Comparison of ENCODE assay signal across 19 cellular contexts in the genomic region with DNA sequence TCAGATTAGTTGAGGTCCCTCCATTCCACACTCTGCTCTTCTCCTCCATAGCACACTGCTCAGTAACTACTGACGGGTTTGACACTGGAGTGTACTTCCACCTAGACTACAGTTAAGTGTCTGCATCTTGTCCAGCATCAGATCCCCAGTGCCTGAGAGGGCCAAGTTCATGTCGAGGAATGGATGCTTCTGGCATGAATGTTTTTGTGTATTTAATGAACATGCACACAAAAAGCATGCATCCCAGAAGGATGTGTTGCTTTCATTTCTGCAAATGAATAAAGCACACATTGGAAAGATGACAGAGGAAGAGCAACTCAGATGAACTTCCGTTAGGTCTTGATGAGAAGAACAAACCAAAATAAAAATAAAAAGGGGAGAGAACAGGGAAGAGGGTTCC. TPM values are rescaled to one million over a fixed set of nuclear protein-coding genes. Genes with fewer than 3 reads are reported as not detected.
A peak's percentile ranks its signal among the peaks of the same experiment; 100 is the strongest.
DNase-seq lines count a peak whose midpoint lies in the region; ATAC-seq and TF ChIP-seq lines count a peak whose summit lies in the region.
"Had no signal": no experiment of that assay in that cellular context is flagged by ENCODE, and none has a peak within 500 bp of the region (broad histone marks: within the 10 kb centered on the region; RNA-seq: fewer than 3 reads in every experiment).

No MANE protein-coding gene starts in this region.

- H3K36me3 Mint-ChIP-seq in activated CD8-positive, alpha-beta T cell treated with anti-CD3 and anti-CD28 coated beads, Interleukin-2, amount 10 ng/mL, durations not matched to agents 7 days and 5 days (ENCODE audit: low read depth), result peaks cover 8% of the 10 kb centered on the region

- intact Hi-C loops in heart right ventricle (cut with DNase I) (loop anchor here in 2 of 10 donors (5.0 kb wide), 1 partner anchor 157 kb away; no protein-coding TSS in a partner anchor), right cardiac atrium (cut with DNase I) (loop anchor here in 1 of 4 donors (5.0 kb wide), 1 partner anchor 157 kb away; no protein-coding TSS in a partner anchor), PC-3 (cut with micrococcal nuclease) (no loop called here)

- H3K9me2 ChIP-seq in PC-3 (replicated peaks; ENCODE audit: low read length), result no peaks in the 10 kb centered on the region
- H3K9me2 ChIP-seq: SK-N-SH had no signal

- H2AFZ ChIP-seq in PC-3 (ENCODE audit: low read length), result no peak overlapping the region

- POLR2A ChIA-PET in PC-3 (lab: Charles Lee; ENCODE audit: unreplicated experiment), result no interaction called here
- POLR2A ChIA-PET in activated CD8-positive, alpha-beta T cell treated with anti-CD3 and anti-CD28 coated beads, Interleukin-2, amount 10 ng/mL, durations not matched to agents 7 days and 5 days (lab: Charles Lee), result no interaction called here

- no TSS peak for BruUV-seq in PC-3 (replicated peaks; lab: Mats Ljungman, UMichigan)

- no peak overlapping the region for H3K4me2 ChIP-seq in PC-3 (ENCODE audit: low read length)
- H3K4me2 ChIP-seq: SK-N-SH had no signal

- no peak overlapping the region for H3K27ac Mint-ChIP-seq in activated CD8-positive, alpha-beta T cell treated with anti-CD3 and anti-CD28 coated beads, Interleukin-2, amount 10 ng/mL, durations not matched to agents 7 days and 5 days

- no peaks in the 10 kb centered on the region for H4K20me1 ChIP-seq in PC-3 (ENCODE audit: low read length)

- H3K9me3 Mint-ChIP-seq in activated CD8-positive, alpha-beta T cell treated with anti-CD3 and anti-CD28 coated beads, Interleukin-2, amount 10 ng/mL, durations not matched to agents 7 days and 5 days (ENCODE audit: insufficient read depth), result no peaks in the 10 kb centered on the region

- H3K9ac ChIP-seq in PC-3 (ENCODE audit: low read length), result no peak overlapping the region
- H3K9ac ChIP-seq: SK-N-SH had no signal

- no peak overlapping the region for H3K4me3 Mint-ChIP-seq in activated CD8-positive, alpha-beta T cell treated with anti-CD3 and anti-CD28 coated beads, Interleukin-2, amount 10 ng/mL, durations not matched to agents 7 days and 5 days

- no peaks in the 10 kb centered on the region for H3K27me3 ChIP-seq in heart right ventricle
- H3K27me3 ChIP-seq in right cardiac atrium (ENCODE audit: control insufficient read depth, insufficient read depth), result no peaks in the 10 kb centered on the region
- H3K27me3 ChIP-seq in PC-3 (ENCODE audit: low read length), result no peaks in the 10 kb centered on the region
- H3K27me3 ChIP-seq: MG63 had no signal

- peaks cover 0 to 78% (median 16%) of the 10 kb centered on the region in 9 donors for H3K4me1 ChIP-seq in heart right ventricle
- no peaks in the 10 kb centered on the region for H3K4me1 ChIP-seq in right cardiac atrium (ENCODE audit: control insufficient read depth, insufficient read depth, low read length)
- peaks cover 3% of the 10 kb centered on the region; the same call in 1 of the 2 replicates for H3K4me1 ChIP-seq in PC-3 (ENCODE audit: insufficient read depth, low read length)

- H3K4me3 ChIP-seq in heart right ventricle, result no peak overlapping the region
- H3K4me3 ChIP-seq in right cardiac atrium (ENCODE audit: low read length), result no peak overlapping the region
- H3K4me3 ChIP-seq in PC-3 (ENCODE audit: low read length), result no peak overlapping the region
- H3K4me3 ChIP-seq: MG63 had no signal

- no peaks in the 10 kb centered on the region for H3F3A ChIP-seq in PC-3 (ENCODE audit: low read length, unreplicated experiment)

- DNase-seq in heart right ventricle (no peak), right cardiac atrium (no peak), PC-3 (no peak), NCI-H345 (lab: John Stamatoyannopoulos, UW) (no peak)
- DNase-seq in activated CD8-positive, alpha-beta T cell treated with anti-CD3 and anti-CD28 coated beads, Interleukin-2, amount 10 ng/mL, durations not matched to agents 7 days and 5 days, result no peak
- no peak for DNase-seq in activated CD4-positive, alpha-beta T cell treated with anti-CD3 and anti-CD28 coated beads, Interleukin-2, amount 50 U/mL, for 48 hours
- DNase-seq: GDM1, MG63, NCI-H1048, NCI-H1417 treated with DMSO at 0.1 percent for 48 hours, NCI-H187, NCI-H446 treated with DMSO at 0.1 percent for 48 hours, NCI-H526 treated with DMSO at 0.1 percent for 48 hours, OCI-M1, RPMI8226, SIG-M5, SK-N-SH had no signal

- CTCF ChIA-PET in PC-3 (lab: Charles Lee), result no interaction called here
- CTCF ChIA-PET in activated CD8-positive, alpha-beta T cell treated with anti-CD3 and anti-CD28 coated beads, Interleukin-2, amount 10 ng/mL, durations not matched to agents 7 days and 5 days (lab: Charles Lee), result interaction anchor here (1.3 kb wide), 1 partner anchor 156 kb away, joined by 4 read pairs; no protein-coding TSS in a partner anchor

- ATAC-seq in heart right ventricle (no peak), right cardiac atrium (no peak), PC-3 (no peak)
- no peak for ATAC-seq in activated CD8-positive, alpha-beta T cell treated with anti-CD3 and anti-CD28 coated beads, Interleukin-2, amount 10 ng/mL, durations not matched to agents 7 days and 5 days

- H3K36me3 ChIP-seq in heart right ventricle, result peaks cover 0 to 100% (median 59%) of the 10 kb centered on the region in 9 donors
- peaks cover 78% of the 10 kb centered on the region for H3K36me3 ChIP-seq in PC-3 (ENCODE audit: low read depth, low read length)

- TF ChIP-seq CTCF in heart right ventricle (IDR thresholded peaks at IDR 0.05) (no peak), PC-3 (conservative IDR thresholded peaks at IDR 0.05; ENCODE audit: low read depth, low read length) (no peak)

- peaks cover 10% of the 10 kb centered on the region; the same call in 1 of the 2 replicates for H3K79me2 ChIP-seq in PC-3 (ENCODE audit: low read length)

- peaks cover 36% of the 10 kb centered on the region for H3K4me1 Mint-ChIP-seq in activated CD8-positive, alpha-beta T cell treated with anti-CD3 and anti-CD28 coated beads, Interleukin-2, amount 10 ng/mL, durations not matched to agents 7 days and 5 days (ENCODE audit: low read depth)

- H3K9me3 ChIP-seq in heart right ventricle (no peaks in the 10 kb centered on the region), right cardiac atrium (ENCODE audit: control insufficient read depth, low read length) (no peaks in the 10 kb centered on the region), PC-3 (ENCODE audit: low read length) (no peaks in the 10 kb centered on the region)
- H3K9me3 ChIP-seq: MG63, SK-N-SH had no signal

- no peaks in the 10 kb centered on the region for H3K27me3 Mint-ChIP-seq in activated CD8-positive, alpha-beta T cell treated with anti-CD3 and anti-CD28 coated beads, Interleukin-2, amount 10 ng/mL, durations not matched to agents 7 days and 5 days (ENCODE audit: low read depth)

- 46 to 50% methylated on average over 3 of the region's 3 CpGs for WGBS in heart right ventricle, 2 donors
- 72% methylated on average over 3 of the region's 3 CpGs for WGBS in right cardiac atrium

- H3K27ac ChIP-seq in heart right ventricle (peak overlapping the region in 7 of 10 donors; percentile 7 to 37 (median 18)), right cardiac atrium (ENCODE audit: low read length) (no peak overlapping the region), PC-3 (ENCODE audit: low read length) (peak overlapping the region; percentile 12; the same call in 1 of the 2 replicates), cingulate gyrus (ENCODE audit: low read depth, low read length) (peak overlapping the region; percentile 3)
- H3K27ac ChIP-seq: C4-2B had no signal

RNA-seq across cellular contexts. Expression of gene C2orf49, which starts 27.8 kb away (rescaled TPM):
- total RNA-seq in heart right ventricle (10 to 100 TPM; 12.2 to 22.9 (median 17.2) TPM), right cardiac atrium (10 to 100 TPM; 13.2 to 20.3 (median 17.0) TPM), PC-3 (2014; rRNA removed) (7.2 and 11.6 TPM in 2 replicates)
- polyA plus RNA-seq in heart right ventricle (1 to 10 TPM; 9.0 to 9.1 TPM), right cardiac atrium (15.8 TPM)
- 10 to 100 TPM; 19.6 to 19.8 TPM for total RNA-seq in activated CD8-positive, alpha-beta T cell treated with anti-CD3 and anti-CD28 coated beads, Interleukin-2, amount 10 ng/mL, durations not matched to agents 7 days and 5 days

RNA-seq across cellular contexts. Expression of gene FHL2, which starts 33.7 kb away (rescaled TPM):
- total RNA-seq in heart right ventricle (1,000 to 10,000 TPM in 9 of 10 donors, 100 to 1,000 TPM in 1; 598 to 2,354 (median 1,687) TPM), right cardiac atrium (100 to 1,000 TPM; 423 to 631 (median 511) TPM), PC-3 (2014; rRNA removed) (118 and 125 TPM in 2 replicates)
- polyA plus RNA-seq in heart right ventricle (100 to 1,000 TPM; 437 to 653 TPM), right cardiac atrium (410 TPM)
- 1 to 10 TPM; 1.9 to 2.2 TPM for total RNA-seq in activated CD8-positive, alpha-beta T cell treated with anti-CD3 and anti-CD28 coated beads, Interleukin-2, amount 10 ng/mL, durations not matched to agents 7 days and 5 days

RNA-seq across cellular contexts. Expression of gene TGFBRAP1, which starts 35.6 kb away (rescaled TPM):
- total RNA-seq in heart right ventricle (10 to 100 TPM in 9 of 10 donors, 1 to 10 TPM in 1; 8.3 to 12.7 (median 10.5) TPM), right cardiac atrium (10 to 100 TPM in 3 of 4 donors, 1 to 10 TPM in 1; 9.9 to 12.5 (median 11.8) TPM), PC-3 (2014; rRNA removed) (26.5 and 27.3 TPM in 2 replicates)
- polyA plus RNA-seq in heart right ventricle (1 to 10 TPM; 2.1 to 3.4 TPM), right cardiac atrium (3.6 TPM)
- 10 to 100 TPM; 16.4 to 16.6 TPM for total RNA-seq in activated CD8-positive, alpha-beta T cell treated with anti-CD3 and anti-CD28 coated beads, Interleukin-2, amount 10 ng/mL, durations not matched to agents 7 days and 5 days

Comparison
In these comparisons a context has a peak if more than half of its experiments do, and no peak if none do; other contexts are left out.
1. RNA of gene FHL2, which starts 33.7 kb away (total RNA-seq): 598 to 2,354 TPM in heart right ventricle, 423 to 631 TPM in right cardiac atrium and 118 to 125 TPM in PC-3; 1.9 to 2.2 TPM in activated CD8-positive, alpha-beta T cell treated with anti-CD3 and anti-CD28 coated beads, Interleukin-2, amount 10 ng/mL, durations not matched to agents 7 days and 5 days; every median in the first group is over 10 times any median in the second.